8 cellular contexts compared by ENCODE assay signal in the genomic region with DNA sequence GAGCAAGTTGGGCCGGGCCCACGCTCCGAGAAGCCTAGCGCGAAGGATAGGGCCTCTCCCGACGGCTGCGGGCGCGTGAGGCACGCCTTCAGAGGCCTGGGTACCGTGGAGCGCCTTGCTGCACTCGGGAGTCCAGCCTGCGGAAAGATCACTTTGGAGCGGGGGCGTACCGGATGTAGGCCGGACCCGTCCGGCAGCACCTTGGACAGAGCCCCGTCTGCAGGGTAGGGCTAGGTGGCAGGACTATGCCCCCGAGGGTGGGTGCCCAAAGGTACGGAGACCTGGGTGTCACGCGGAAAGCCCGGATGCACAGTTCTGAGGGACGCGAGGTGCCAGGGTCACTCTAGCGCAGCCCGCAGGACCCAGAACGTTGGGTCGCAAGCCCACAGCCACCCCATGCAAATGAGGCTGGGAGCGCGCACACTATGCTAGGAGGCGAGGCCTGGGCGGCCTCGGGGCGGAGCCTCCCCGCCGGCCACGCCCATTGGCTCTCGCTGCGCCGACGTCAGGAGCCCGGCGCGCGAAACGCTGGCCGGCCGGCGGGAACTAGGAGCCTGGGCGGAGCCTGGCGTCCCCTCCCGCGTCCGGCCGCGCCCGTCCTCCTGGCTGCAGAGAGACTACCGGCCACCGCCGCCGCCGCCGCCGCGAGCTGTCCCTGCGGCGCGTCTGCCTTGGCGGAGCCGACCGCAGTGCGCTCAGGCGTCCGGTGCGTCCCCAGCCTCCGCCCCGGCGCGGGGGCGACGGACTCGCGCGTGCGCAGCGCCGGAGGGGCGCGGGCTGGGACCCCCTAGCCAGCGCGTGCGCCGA. TPM values are rescaled to one million over a fixed set of nuclear protein-coding genes. Genes with fewer than 3 reads are reported as not detected.
DNase-seq lines count a peak whose midpoint lies in the region; ATAC-seq and TF ChIP-seq lines count a peak whose summit lies in the region.

A gene (plus strand): TSS at position 611 of the 807 bp plus-strand sequence. CDS start 327 bp downstream, outside the sequence.

- H3K4me3 ChIP-seq in left ventricle myocardium inferior = peak within 1 kb of the TSS; percentile 85
- H3K4me3 ChIP-seq in prostate gland = peak within 1 kb of the TSS; percentile 41 to 71

- peaks cover 24% of the 10 kb centered on the region for H3K4me1 Mint-ChIP-seq in T-helper 1 cell treated with Interleukin-12 subunit alpha and Interleukin-12 subunit beta and Interleukin-4 antibody, amounts not matched to agents 30 μg/mL and 1 μg/mL, for 36 hours (ENCODE audit: low read depth)

- peak within 1 kb of the TSS; percentile 87 for H3K27ac ChIP-seq in left ventricle myocardium inferior (replicated peaks)
- peak within 1 kb of the TSS; percentile 23 to 67 for H3K27ac ChIP-seq in prostate gland

- DNase-seq in NCI-H146 (lab: John Stamatoyannopoulos, UW) = peak; percentile 94
- DNase-seq in amygdala (lab: John Stamatoyannopoulos, UW) = peak in 55 of 56 donors; percentile 14 to 92 (median 74)
- DNase-seq in left ventricle myocardium inferior = peak; percentile 89
- DNase-seq in prostate gland (ENCODE audit: low spot score) = peak; percentile 82
- DNase-seq in ureter (ENCODE audit: low spot score) = peak; percentile 80

- H3K36me3 ChIP-seq in left ventricle myocardium inferior (peaks cover 5% of the 10 kb centered on the region), prostate gland (no peaks in the 10 kb centered on the region)

- 2% methylated on average over 66 of the region's 98 CpGs for WGBS in prostate gland

- H3K4me3 Mint-ChIP-seq in T-helper 1 cell treated with Interleukin-12 subunit alpha and Interleukin-12 subunit beta and Interleukin-4 antibody, amounts not matched to agents 30 μg/mL and 1 μg/mL, for 36 hours = peak within 1 kb of the TSS; percentile 74

- peak; percentile 23 for TF ChIP-seq CTCF in left ventricle myocardium inferior (IDR thresholded peaks at IDR 0.05; ENCODE audit: borderline replicate concordance)
- TF ChIP-seq CTCF in prostate gland (IDR thresholded peaks at IDR 0.05) = peak in 1 of 4 experiments; percentile 34

- H3K36me3 Mint-ChIP-seq in T-helper 1 cell treated with Interleukin-12 subunit alpha and Interleukin-12 subunit beta and Interleukin-4 antibody, amounts not matched to agents 30 μg/mL and 1 μg/mL, for 36 hours (ENCODE audit: low read depth) = peaks cover 4% of the 10 kb centered on the region

- peaks cover 31% of the 10 kb centered on the region for H3K27me3 Mint-ChIP-seq in T-helper 1 cell treated with Interleukin-12 subunit alpha and Interleukin-12 subunit beta and Interleukin-4 antibody, amounts not matched to agents 30 μg/mL and 1 μg/mL, for 36 hours (ENCODE audit: low read depth)

- intact Hi-C loops in left ventricle myocardium inferior (cut with micrococcal nuclease) (no loop called here), prostate gland (cut with DNase I) (no loop called here)

- peak; percentile 81 for ATAC-seq in HG02798 (IDR thresholded peaks at IDR 0.05; ENCODE audit: poor library complexity, unreplicated experiment)

- H3K4me1 ChIP-seq in left ventricle myocardium inferior (peaks cover 78% of the 10 kb centered on the region), prostate gland (replicated peaks) (peaks cover 37% of the 10 kb centered on the region)

- TF ChIP-seq POLR2A in GM15510 (IDR thresholded peaks at IDR 0.05; ENCODE audit: borderline replicate concordance, extremely low read depth, insufficient read length) (peak; percentile 56), prostate gland (IDR thresholded peaks at IDR 0.05) (peak; percentile 63)

- H3K27ac Mint-ChIP-seq in T-helper 1 cell treated with Interleukin-12 subunit alpha and Interleukin-12 subunit beta and Interleukin-4 antibody, amounts not matched to agents 30 μg/mL and 1 μg/mL, for 36 hours = peak within 1 kb of the TSS; percentile 41

- peaks cover 47% of the 10 kb centered on the region for H3K27me3 ChIP-seq in left ventricle myocardium inferior (ENCODE audit: low read depth)
- no peaks in the 10 kb centered on the region for H3K27me3 ChIP-seq in prostate gland (replicated peaks; ENCODE audit: insufficient read depth)

- H3K9me3 ChIP-seq in left ventricle myocardium inferior (replicated peaks) (no peaks in the 10 kb centered on the region), prostate gland (no peaks in the 10 kb centered on the region)

- H3K9me3 Mint-ChIP-seq in T-helper 1 cell treated with Interleukin-12 subunit alpha and Interleukin-12 subunit beta and Interleukin-4 antibody, amounts not matched to agents 30 μg/mL and 1 μg/mL, for 36 hours = no peaks in the 10 kb centered on the region

RNA-seq across cellular contexts. Expression of the gene that starts here (rescaled TPM):
- total RNA-seq in left ventricle myocardium inferior (9.2 TPM), prostate gland (10 to 100 TPM in 1 of 2 donors, 1 to 10 TPM in 1; 9.1 to 25.1 TPM), ureter (4.5 TPM)

Comparison
In these comparisons a context has a peak if more than half of its experiments do, and no peak if none do; other contexts are left out.
1. Peak in every context shown above with its lines: DNase-seq, ATAC-seq, H3K4me3 ChIP-seq and H3K27ac ChIP-seq.